In genomic region chr9:133991964-133992779, GRCh38 we compare ENCODE assay signal across 7 cellular contexts. TPM values are rescaled to one million over a fixed set of nuclear protein-coding genes. Genes with fewer than 3 reads are reported as not detected.
DNase-seq lines count a peak whose midpoint lies in the region; TF ChIP-seq lines count a peak whose summit lies in the region.

VAV2 (minus strand) TSS chr9:133992324; CDS start chr9:133992278, 46 bp downstream.

- no peaks in the 10 kb centered on the region for H3K27me3 ChIP-seq in liver (ENCODE audit: control insufficient read depth in 4 of 4, insufficient read depth in 4 of 4, low read length in 3 of 4)

- no peaks in the 10 kb centered on the region for H3K9me3 ChIP-seq in liver (ENCODE audit: control insufficient read depth in 4 of 4, low read length in 3 of 4)

- peak in 1 of 2 donors; percentile 8 for TF ChIP-seq RAD21 in liver (IDR thresholded peaks at IDR 0.05)

- peak within 1 kb of the TSS; percentile 97 for H3K27ac ChIP-seq in VCaP
- peak within 1 kb of the TSS; percentile 79 to 93 for H3K27ac ChIP-seq in coronary artery
- peak within 1 kb of the TSS; percentile 98 to 99 for H3K27ac ChIP-seq in liver (ENCODE audit: low read depth in 1 of 2, low read length in 2 of 2)

- no peaks in the 10 kb centered on the region for H3K36me3 ChIP-seq in liver (ENCODE audit: control insufficient read depth in 4 of 4, insufficient read depth in 3 of 4, low read depth in 1 of 4, low read length in 3 of 4)

- CTCF ChIA-PET in HEK293T (lab: Yijun Ruan, JAX), result interaction anchor here (1.8 to 3.3 kb wide), 2 partner anchors 197 to 210 kb away, joined by 6 to 23 read pairs; no protein-coding TSS in a partner anchor

- peak within 1 kb of the TSS; percentile 69 for H3K4me3 ChIP-seq in coronary artery
- peak within 1 kb of the TSS; percentile 72 to 90 (median 81) for H3K4me3 ChIP-seq in liver (ENCODE audit: low read depth in 1 of 3, low read length in 3 of 3)

- under 1% methylated on average over 124 of the region's 124 CpGs for WGBS in liver

- peak; percentile 63 for TF ChIP-seq POLR2A in GM15510 (IDR thresholded peaks at IDR 0.05; ENCODE audit: borderline replicate concordance, extremely low read depth, insufficient read length)

- POLR2A ChIA-PET in HEK293T (lab: Yijun Ruan, JAX), result no interaction called here

- peaks cover 14 to 36% (median 24%) of the 10 kb centered on the region in 4 donors for H3K4me1 ChIP-seq in liver (ENCODE audit: control insufficient read depth in 4 of 4, insufficient read depth in 4 of 4, low read length in 3 of 4)

- TF ChIP-seq CTCF in VCaP (conservative IDR thresholded peaks at IDR 0.05) (no peak), coronary artery (IDR thresholded peaks at IDR 0.05) (no peak), liver (IDR thresholded peaks at IDR 0.05; ENCODE audit: low read depth, low read length, missing input control) (no peak)

- H3K9ac ChIP-seq in liver (ENCODE audit: low read depth in 1 of 2, low read length in 2 of 2), result peak within 1 kb of the TSS; percentile 80 to 90

- DNase-seq in HEK293T (ENCODE audit: extremely low spot score), result peak; percentile 54
- DNase-seq in NAMALWA (ENCODE audit: low spot score), result peak; percentile 63
- DNase-seq in coronary artery (ENCODE audit: low spot score), result peak; percentile 74
- DNase-seq in stimulated activated CD8-positive, alpha-beta memory T cell treated with anti-CD3 and anti-CD28 coated beads, Interleukin-12 subunit alpha, Interleukin-12 subunit beta, amount 100 ng/mL, for 4 hours (ENCODE audit: low read depth), result peak; percentile 23

TF ChIP-seq in HEK293T, 16 proteins besides CTCF, POLR2A, EP300 and RAD21:
- TF ChIP-seq TARDBP (IDR thresholded peaks at IDR 0.05), result no peak
- TF ChIP-seq FOXM1 (IDR thresholded peaks at IDR 0.05; ENCODE audit: borderline replicate concordance), result 0 out of 2 replicates have a peak, but pooled peaks have one; percentile 37

TF ChIP-seq in liver, 16 proteins besides CTCF, POLR2A, EP300 and RAD21:
- TF ChIP-seq GABPA (IDR thresholded peaks at IDR 0.05 in 1 of 2, conservative IDR thresholded peaks at IDR 0.05 in 1 of 2) (no peak), YY1 (IDR thresholded peaks at IDR 0.05) (no peak), NR2F2 (IDR thresholded peaks at IDR 0.05) (no peak)
- TF ChIP-seq, protein P1, sequence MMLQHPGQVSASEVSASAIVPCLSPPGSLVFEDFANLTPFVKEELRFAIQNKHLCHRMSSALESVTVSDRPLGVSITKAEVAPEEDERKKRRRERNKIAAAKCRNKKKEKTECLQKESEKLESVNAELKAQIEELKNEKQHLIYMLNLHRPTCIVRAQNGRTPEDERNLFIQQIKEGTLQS (IDR thresholded peaks at IDR 0.05), result no peak

RNA-seq across cellular contexts. Expression of gene VAV2, which starts in this region (rescaled TPM):
- 10 to 100 TPM; 12.6 to 26.4 TPM for total RNA-seq in liver
- polyA plus RNA-seq in liver, result 10 to 100 TPM in 1 of 2 donors, 1 to 10 TPM in 1; 4.9 to 21.4 TPM

Comparison
In these comparisons a context has a peak if more than half of its experiments do, and no peak if none do; other contexts are left out.
1. Peak in every context shown above with its lines: DNase-seq, H3K4me3 ChIP-seq and H3K27ac ChIP-seq.
2. DNase-seq: peak in every context shown above with its lines; median percentile 74 in coronary artery; 63 in NAMALWA; 54 in HEK293T; 23 in stimulated activated CD8-positive, alpha-beta memory T cell treated with anti-CD3 and anti-CD28 coated beads, Interleukin-12 subunit alpha, Interleukin-12 subunit beta, amount 100 ng/mL, for 4 hours.